In genomic region chr20:51404297-51405060, GRCh38 we compare ENCODE assay signal across 8 cellular contexts.
DNase-seq lines count a peak whose midpoint lies in the region; ATAC-seq and TF ChIP-seq lines count a peak whose summit lies in the region.

No MANE protein-coding gene starts in this region.

- POLR2A ChIA-PET in activated CD4-positive, alpha-beta memory T cell treated with anti-CD3 and anti-CD28 coated beads, Interleukin-2, amount 10 ng/mL, durations not matched to agents 7 days and 5 days (lab: Charles Lee): interaction anchor here (0.6 to 9.4 kb wide), 22 partner anchors 11 to 631 kb away, joined by 3 to 209 read pairs (median 5); partner anchors contain the start of genes DPM1, MOCS3 and NFATC2
- POLR2A ChIA-PET in RWPE1 (lab: Yijun Ruan, JAX; ENCODE audit: low non-redundant PET): no interaction called here

- peaks cover 93% of the 10 kb centered on the region for H3K4me1 Mint-ChIP-seq in activated CD4-positive, alpha-beta memory T cell treated with anti-CD3 and anti-CD28 coated beads, Interleukin-2, amount 10 ng/mL, durations not matched to agents 7 days and 5 days

- H3K4me3 Mint-ChIP-seq in activated CD4-positive, alpha-beta memory T cell treated with anti-CD3 and anti-CD28 coated beads, Interleukin-2, amount 10 ng/mL, durations not matched to agents 7 days and 5 days: peak overlapping the region; percentile 15

- peaks cover 2% of the 10 kb centered on the region for H3K9me3 Mint-ChIP-seq in activated CD4-positive, alpha-beta memory T cell treated with anti-CD3 and anti-CD28 coated beads, Interleukin-2, amount 10 ng/mL, durations not matched to agents 7 days and 5 days

- peak overlapping the region; percentile 98 for H3K27ac Mint-ChIP-seq in activated CD4-positive, alpha-beta memory T cell treated with anti-CD3 and anti-CD28 coated beads, Interleukin-2, amount 10 ng/mL, durations not matched to agents 7 days and 5 days

- ATAC-seq in GM19463 (IDR thresholded peaks at IDR 0.05; ENCODE audit: unreplicated experiment): peak; percentile 73
- ATAC-seq in HG03457 (IDR thresholded peaks at IDR 0.05; ENCODE audit: unreplicated experiment): peak; percentile 68

- H3K27me3 Mint-ChIP-seq in activated CD4-positive, alpha-beta memory T cell treated with anti-CD3 and anti-CD28 coated beads, Interleukin-2, amount 10 ng/mL, durations not matched to agents 7 days and 5 days: no peaks in the 10 kb centered on the region

- TF ChIP-seq CTCF in RWPE1 (conservative IDR thresholded peaks at IDR 0.05; ENCODE audit: low read depth): no peak

- peaks cover 86% of the 10 kb centered on the region for H3K36me3 Mint-ChIP-seq in activated CD4-positive, alpha-beta memory T cell treated with anti-CD3 and anti-CD28 coated beads, Interleukin-2, amount 10 ng/mL, durations not matched to agents 7 days and 5 days (ENCODE audit: low read depth)

- peak; percentile 95 for DNase-seq in activated CD4-positive, alpha-beta memory T cell treated with anti-CD3 and anti-CD28 coated beads, Interleukin-2, amount 10 ng/mL, durations not matched to agents 7 days and 5 days
- DNase-seq in iPS-NIHi7 (ENCODE audit: extremely low spot score): peak; percentile 53
- peak; percentile 58 to 59 for DNase-seq in stimulated activated CD8-positive, alpha-beta memory T cell treated with anti-CD3 and anti-CD28 coated beads, Interleukin-7, amount 100 ng/mL, for 1 hour (ENCODE audit: low read depth in 2 of 2)
- no peak for DNase-seq in RWPE1 (ENCODE audit: low spot score)
- DNase-seq in NCI-H2196 treated with DMSO at 0.1 percent for 48 hours (lab: John Stamatoyannopoulos, UW; ENCODE audit: unreplicated experiment): no peak
- DNase-seq in retina: no peak

- no peak overlapping the region for H3K27ac ChIP-seq in RWPE1

- CTCF ChIA-PET in activated CD4-positive, alpha-beta memory T cell treated with anti-CD3 and anti-CD28 coated beads, Interleukin-2, amount 10 ng/mL, durations not matched to agents 7 days and 5 days (lab: Charles Lee): interaction anchor here (0.5 to 2.5 kb wide), 8 partner anchors 12 to 191 kb away, joined by 3 to 28 read pairs (median 6); partner anchors contain the start of gene NFATC2
- CTCF ChIA-PET in RWPE1 (lab: Yijun Ruan, JAX): interaction anchor here (0.7 to 1.2 kb wide), 3 partner anchors 98 to 199 kb away, joined by 3 to 4 read pairs (median 4); no protein-coding TSS in a partner anchor

Comparison
In these comparisons a context has a peak if more than half of its experiments do, and no peak if none do; other contexts are left out.
1. DNase-seq: peak in activated CD4-positive, alpha-beta memory T cell treated with anti-CD3 and anti-CD28 coated beads, Interleukin-2, amount 10 ng/mL, durations not matched to agents 7 days and 5 days (single experiment), iPS-NIHi7 (single experiment) and stimulated activated CD8-positive, alpha-beta memory T cell treated with anti-CD3 and anti-CD28 coated beads, Interleukin-7, amount 100 ng/mL, for 1 hour (2 of 2); none in RWPE1 (single experiment), NCI-H2196 treated with DMSO at 0.1 percent for 48 hours (single experiment) and retina (single experiment).